In genomic region chr1:156126043-156126700, GRCh38 we compare ENCODE assay signal across 1 cellular context.
TF ChIP-seq lines count a peak whose summit lies in the region.

No MANE protein-coding gene starts in this region.

TF ChIP-seq in HCT116, 20 proteins besides CTCF, POLR2A, EP300 and RAD21 (continued from another document):
- TF ChIP-seq CBX3 (IDR thresholded peaks at IDR 0.05; ENCODE audit: low read depth), result no peak
- peak; percentile 75 for TF ChIP-seq POLR2AphosphoS5 (IDR thresholded peaks at IDR 0.05; ENCODE audit: low read depth, low read length)
- no peak for TF ChIP-seq SIN3A (IDR thresholded peaks at IDR 0.05; ENCODE audit: low read depth)
- no peak for TF ChIP-seq EZH2 (IDR thresholded peaks at IDR 0.05)
- TF ChIP-seq ZFX (IDR thresholded peaks at IDR 0.05), result peak; percentile 67
- no peak for TF ChIP-seq MAX (IDR thresholded peaks at IDR 0.05)
- TF ChIP-seq EZH2phosphoT487 (IDR thresholded peaks at IDR 0.05; ENCODE audit: borderline replicate concordance), result no peak
- TF ChIP-seq ZNF274 (IDR thresholded peaks at IDR 0.05; ENCODE audit: low read depth, low read length), result no peak
- TF ChIP-seq REST (IDR thresholded peaks at IDR 0.05; ENCODE audit: low read depth), result no peak
- no peak for TF ChIP-seq CEBPB (IDR thresholded peaks at IDR 0.05; ENCODE audit: low read depth)
